In genomic region chr14:24366375-24366663, GRCh38 we compare ENCODE assay signal across 6 cellular contexts. TPM values are rescaled to one million over a fixed set of nuclear protein-coding genes. Genes with fewer than 3 reads are reported as not detected.
DNase-seq lines count a peak whose midpoint lies in the region; ATAC-seq and TF ChIP-seq lines count a peak whose summit lies in the region.

No MANE protein-coding gene starts in this region.

- DNase-seq in AG10803 (ENCODE audit: low read depth) (no peak), T-helper 17 cell (no peak), right lobe of liver (no peak), erythroblast (lab: John Stamatoyannopoulos, UW) (no peak), NCI-H510A (lab: John Stamatoyannopoulos, UW) (no peak)
- no peak for DNase-seq in NK-92 treated with Interleukin-12 subunit alpha and Interleukin-12 subunit beta, amount 100 ng/mL, for 24 hours (lab: John Stamatoyannopoulos, UW)

- no peak overlapping the region for H3K27ac Mint-ChIP-seq in T-helper 17 cell

- H3K4me3 ChIP-seq in AG10803 (ENCODE audit: low read length): peak overlapping the region; percentile 60
- peak overlapping the region in 2 of 3 donors; percentile 16 for H3K4me3 ChIP-seq in right lobe of liver

- 36% methylated on average over 12 of the region's 12 CpGs for WGBS in right lobe of liver (ENCODE audit: insufficient coverage, low coverage, low lambda C conversion rate, missing lambda C conversion rate)

- peaks cover 27% of the 10 kb centered on the region for H3K4me1 Mint-ChIP-seq in T-helper 17 cell

- H3K9me3 ChIP-seq in T-helper 17 cell (ENCODE audit: control insufficient read depth, low read length, poor library complexity, severe bottlenecking): no peaks in the 10 kb centered on the region
- H3K9me3 ChIP-seq in right lobe of liver: no peaks in the 10 kb centered on the region

- no peak for TF ChIP-seq CTCF in AG10803 (conservative IDR thresholded peaks at IDR 0.05; ENCODE audit: low read length)
- no peak for TF ChIP-seq CTCF in right lobe of liver (IDR thresholded peaks at IDR 0.05)

- H3K4me1 ChIP-seq in right lobe of liver: no peaks in the 10 kb centered on the region

- H3K36me3 Mint-ChIP-seq in T-helper 17 cell (ENCODE audit: low read depth): peaks cover 4% of the 10 kb centered on the region

- H3K4me3 Mint-ChIP-seq in T-helper 17 cell: peak overlapping the region; percentile 83

- intact Hi-C loops in right lobe of liver (cut with DNase I): loop anchor here (5.0 kb wide), 1 partner anchor 66 kb away; no protein-coding TSS in a partner anchor

- peaks cover 53% of the 10 kb centered on the region for H3K27me3 Mint-ChIP-seq in T-helper 17 cell

- ATAC-seq in T-helper 17 cell: no peak
- ATAC-seq in right lobe of liver: no peak

- peak overlapping the region in 2 of 3 donors; percentile 19 to 35 for H3K27ac ChIP-seq in right lobe of liver

- no peaks in the 10 kb centered on the region for H3K36me3 ChIP-seq in right lobe of liver

- TF ChIP-seq POLR2A in right lobe of liver (IDR thresholded peaks at IDR 0.05) (no peak), erythroblast (IDR thresholded peaks at IDR 0.05; ENCODE audit: low read length) (no peak)

- H3K27me3 ChIP-seq in right lobe of liver: no peaks in the 10 kb centered on the region

RNA-seq across cellular contexts. Expression of gene NFATC4, which starts 1.7 kb away (rescaled TPM):
- total RNA-seq in T-helper 17 cell: not detected
- total RNA-seq in right lobe of liver: 1 to 10 TPM; 1.0 to 3.7 (median 2.0) TPM

RNA-seq across cellular contexts. Expression of gene RIPK3, which starts 26.5 kb away (rescaled TPM):
- total RNA-seq in T-helper 17 cell (10 to 100 TPM; 22.7 to 26.1 TPM), right lobe of liver (1 to 10 TPM in 2 of 6 experiments, under 1 TPM in 4; 0.70 to 1.6 (median 0.90) TPM)

RNA-seq across cellular contexts. Expression of gene ADCY4, which starts 31.4 kb away (rescaled TPM):
- total RNA-seq in T-helper 17 cell (1 to 10 TPM; 5.4 to 7.9 TPM), right lobe of liver (1 to 10 TPM; 2.3 to 7.2 (median 3.9) TPM)

RNA-seq across cellular contexts. Expression of gene NYNRIN, which starts 32.5 kb away (rescaled TPM):
- under 1 TPM in 1 of 2 donors, not detected in 1; 0.22 TPM for total RNA-seq in T-helper 17 cell
- total RNA-seq in right lobe of liver: 1 to 10 TPM; 1.8 to 6.1 (median 2.7) TPM

RNA-seq across cellular contexts. Expression of gene LTB4R, which starts 55.0 kb away (rescaled TPM):
- total RNA-seq in T-helper 17 cell (10 to 100 TPM; 21.5 to 23.1 TPM), right lobe of liver (1 to 10 TPM; 2.7 to 5.5 (median 3.9) TPM)

Comparison
In these comparisons a context has a peak if more than half of its experiments do, and no peak if none do; other contexts are left out.
1. RNA of gene RIPK3, which starts 26.5 kb away (total RNA-seq): 22.7 to 26.1 TPM in T-helper 17 cell; 0.70 to 1.6 TPM in right lobe of liver; every median in the first group is over 4 times any median in the second.